In genomic region chr17:9522074-9522473, GRCh38 we compare ENCODE assay signal across 9 cellular contexts. TPM values are rescaled to one million over a fixed set of nuclear protein-coding genes. Genes with fewer than 3 reads are reported as not detected.
DNase-seq lines count a peak whose midpoint lies in the region; TF ChIP-seq lines count a peak whose summit lies in the region.
"Had no signal": no experiment of that assay in that cellular context is flagged by ENCODE, and none has a peak within 500 bp of the region (broad histone marks: within the 10 kb centered on the region; RNA-seq: fewer than 3 reads in every experiment).

No MANE protein-coding gene starts in this region.

- H3K9me3 ChIP-seq in Caco-2: no peaks in the 10 kb centered on the region
- H3K9me3 ChIP-seq in HAP-1: no peaks in the 10 kb centered on the region
- H3K9me3 ChIP-seq in fibroblast of lung (ENCODE audit: control insufficient read depth, insufficient read depth, low read depth, low read length): no peaks in the 10 kb centered on the region

- BruUV-seq in Caco-2 (replicated peaks; lab: Mats Ljungman, UMichigan): no TSS peak

- H3K4me1 ChIP-seq in Caco-2 (no peaks in the 10 kb centered on the region), HAP-1 (no peaks in the 10 kb centered on the region), fibroblast of lung (ENCODE audit: control insufficient read depth, extremely low read depth, insufficient read depth, low read length) (no peaks in the 10 kb centered on the region)

- H3K4me3 Mint-ChIP-seq in Caco-2 (ENCODE audit: unreplicated experiment) (no peak overlapping the region), osteocyte (ENCODE audit: unreplicated experiment) (no peak overlapping the region)
- H3K4me3 Mint-ChIP-seq in activated T-helper 1 cell treated with anti-CD3 and anti-CD28 coated beads, Interleukin-12 subunit alpha, Interleukin-12 subunit beta, Interleukin-2, Interleukin-4 antibody, amounts not matched to agents 30 ng/mL and 10 ng/mL and 1 ng/mL, durations not matched to agents 14 hours and 24 hours and 36 hours: no peak overlapping the region

- H3K9me3 Mint-ChIP-seq in Caco-2 (ENCODE audit: unreplicated experiment): no peaks in the 10 kb centered on the region
- H3K9me3 Mint-ChIP-seq in osteocyte (ENCODE audit: unreplicated experiment): no peaks in the 10 kb centered on the region
- H3K9me3 Mint-ChIP-seq in activated T-helper 1 cell treated with anti-CD3 and anti-CD28 coated beads, Interleukin-12 subunit alpha, Interleukin-12 subunit beta, Interleukin-2, Interleukin-4 antibody, amounts not matched to agents 30 ng/mL and 10 ng/mL and 1 ng/mL, durations not matched to agents 14 hours and 24 hours and 36 hours: no peaks in the 10 kb centered on the region

- DNase-seq in Caco-2 (peak in 1 of 2 experiments; percentile 14), HAP-1 (ENCODE audit: low spot score in 2 of 2) (peak; percentile 20 to 28), RWPE1 (ENCODE audit: low spot score) (peak; percentile 34), fibroblast of lung (ENCODE audit: low read depth in 2 of 2) (peak; percentile 53 to 73), osteocyte (ENCODE audit: extremely low spot score, unreplicated experiment) (no peak)
- no peak for DNase-seq in effector CD4-positive, alpha-beta T cell
- DNase-seq in activated T-helper 1 cell treated with anti-CD3 and anti-CD28 coated beads, Interleukin-12 subunit alpha, Interleukin-12 subunit beta, Interleukin-2, Interleukin-4 antibody, amounts not matched to agents 30 ng/mL and 10 ng/mL and 1 ng/mL, durations not matched to agents 14 hours and 24 hours and 36 hours (ENCODE audit: low spot score): no peak
- DNase-seq in stimulated activated CD4-positive, alpha-beta T cell treated with anti-CD3 and anti-CD28 coated beads, Interleukin-1b, Interleukin-23, amount 100 ng/mL, for 48 hours: no peak

- H3K27me3 ChIP-seq in Caco-2 (replicated peaks; ENCODE audit: control insufficient read depth, insufficient read depth, low read length) (no peaks in the 10 kb centered on the region), HAP-1 (ENCODE audit: low read depth) (no peaks in the 10 kb centered on the region), fibroblast of lung (ENCODE audit: control insufficient read depth, insufficient read depth, low read length) (no peaks in the 10 kb centered on the region)

- TF ChIP-seq CTCF in Caco-2 (IDR thresholded peaks at IDR 0.05; ENCODE audit: insufficient read depth in 1 of 2, low read depth in 1 of 2, low read length in 1 of 2, severe bottlenecking in 1 of 2, unreplicated experiment in 1 of 2): peak; percentile 21 to 29
- 0 out of 2 replicates have a peak, but pooled peaks have one; percentile 8 for TF ChIP-seq CTCF in RWPE1 (conservative IDR thresholded peaks at IDR 0.05; ENCODE audit: low read depth)
- TF ChIP-seq CTCF in fibroblast of lung (conservative IDR thresholded peaks at IDR 0.05 in 1 of 2, IDR thresholded peaks at IDR 0.05 in 1 of 2; ENCODE audit: low read depth in 1 of 2, low read length in 2 of 2): peak; percentile 51 to 60
- TF ChIP-seq CTCF in osteocyte (IDR thresholded peaks at IDR 0.05): peak; percentile 79

- H3K4me2 ChIP-seq in fibroblast of lung (ENCODE audit: extremely low read depth, insufficient read depth, low read length): no peak overlapping the region

- H3K4me3 ChIP-seq in Caco-2 (ENCODE audit: low read depth, low read length) (no peak overlapping the region), HAP-1 (no peak overlapping the region), fibroblast of lung (replicated peaks in 1 of 4; ENCODE audit: control extremely low read depth in 1 of 4, insufficient read depth in 1 of 4, low read depth in 3 of 4, low read length in 4 of 4) (no peak overlapping the region)

- H2AFZ ChIP-seq in fibroblast of lung (ENCODE audit: low read length): no peak overlapping the region

- H3K79me2 ChIP-seq in fibroblast of lung (ENCODE audit: control insufficient read depth, insufficient read depth, low read length): no peaks in the 10 kb centered on the region

- H3K36me3 ChIP-seq in Caco-2 (ENCODE audit: control insufficient read depth, insufficient read depth, low read length) (no peaks in the 10 kb centered on the region), HAP-1 (replicated peaks) (no peaks in the 10 kb centered on the region), fibroblast of lung (ENCODE audit: control insufficient read depth, insufficient read depth, low read length) (no peaks in the 10 kb centered on the region)

- intact Hi-C loops in Caco-2 (cut with micrococcal nuclease; ENCODE audit: unreplicated experiment): loop anchor here (5.0 kb wide), 1 partner anchor 530 kb away; no protein-coding TSS in a partner anchor
- intact Hi-C loops in activated T-helper 1 cell treated with anti-CD3 and anti-CD28 coated beads, Interleukin-12 subunit alpha, Interleukin-12 subunit beta, Interleukin-2, Interleukin-4 antibody, amounts not matched to agents 30 ng/mL and 10 ng/mL and 1 ng/mL, durations not matched to agents 14 hours and 24 hours and 36 hours (cut with micrococcal nuclease): loop anchor here (1.0 to 10.0 kb wide), 4 partner anchors 120 to 530 kb away; no protein-coding TSS in a partner anchor

- no peaks in the 10 kb centered on the region for H3K4me1 Mint-ChIP-seq in Caco-2 (ENCODE audit: low read depth, unreplicated experiment)
- peaks cover 24% of the 10 kb centered on the region for H3K4me1 Mint-ChIP-seq in osteocyte (ENCODE audit: unreplicated experiment)
- peaks cover 12% of the 10 kb centered on the region for H3K4me1 Mint-ChIP-seq in activated T-helper 1 cell treated with anti-CD3 and anti-CD28 coated beads, Interleukin-12 subunit alpha, Interleukin-12 subunit beta, Interleukin-2, Interleukin-4 antibody, amounts not matched to agents 30 ng/mL and 10 ng/mL and 1 ng/mL, durations not matched to agents 14 hours and 24 hours and 36 hours (ENCODE audit: low read depth)

- POLR2A ChIA-PET in Caco-2 (lab: Charles Lee): no interaction called here
- POLR2A ChIA-PET in RWPE1 (lab: Yijun Ruan, JAX; ENCODE audit: low non-redundant PET): no interaction called here

- H3K27ac Mint-ChIP-seq in Caco-2 (ENCODE audit: unreplicated experiment): no peak overlapping the region
- H3K27ac Mint-ChIP-seq in osteocyte (ENCODE audit: unreplicated experiment): no peak overlapping the region
- H3K27ac Mint-ChIP-seq in activated T-helper 1 cell treated with anti-CD3 and anti-CD28 coated beads, Interleukin-12 subunit alpha, Interleukin-12 subunit beta, Interleukin-2, Interleukin-4 antibody, amounts not matched to agents 30 ng/mL and 10 ng/mL and 1 ng/mL, durations not matched to agents 14 hours and 24 hours and 36 hours: no peak overlapping the region

- no peaks in the 10 kb centered on the region for H4K20me1 ChIP-seq in fibroblast of lung (ENCODE audit: control insufficient read depth, extremely low read depth, insufficient read depth, low read length)

- H3K36me3 Mint-ChIP-seq in Caco-2 (ENCODE audit: insufficient read depth, unreplicated experiment) (no peaks in the 10 kb centered on the region), osteocyte (ENCODE audit: unreplicated experiment) (peaks cover 4% of the 10 kb centered on the region)
- H3K36me3 Mint-ChIP-seq in activated T-helper 1 cell treated with anti-CD3 and anti-CD28 coated beads, Interleukin-12 subunit alpha, Interleukin-12 subunit beta, Interleukin-2, Interleukin-4 antibody, amounts not matched to agents 30 ng/mL and 10 ng/mL and 1 ng/mL, durations not matched to agents 14 hours and 24 hours and 36 hours (ENCODE audit: low read depth): no peaks in the 10 kb centered on the region

- CTCF ChIA-PET in Caco-2 (lab: Charles Lee): interaction anchor here (0.7 to 1.1 kb wide), 3 partner anchors 16 to 818 kb away, joined by 3 to 8 read pairs (median 5); no protein-coding TSS in a partner anchor
- CTCF ChIA-PET in RWPE1 (lab: Yijun Ruan, JAX): interaction anchor here (0.6 to 1.3 kb wide), 8 partner anchors 121 to 674 kb away, joined by 3 to 8 read pairs (median 3); no protein-coding TSS in a partner anchor

- no peak overlapping the region for H3K27ac ChIP-seq in RWPE1
- no peak overlapping the region for H3K27ac ChIP-seq in fibroblast of lung (ENCODE audit: insufficient read depth, low read length)

- H3K9ac ChIP-seq in fibroblast of lung (ENCODE audit: insufficient read depth, low read length): no peak overlapping the region

- H3K27me3 Mint-ChIP-seq in Caco-2 (ENCODE audit: insufficient read depth, unreplicated experiment): no peaks in the 10 kb centered on the region
- no peaks in the 10 kb centered on the region for H3K27me3 Mint-ChIP-seq in osteocyte (ENCODE audit: unreplicated experiment)
- H3K27me3 Mint-ChIP-seq in activated T-helper 1 cell treated with anti-CD3 and anti-CD28 coated beads, Interleukin-12 subunit alpha, Interleukin-12 subunit beta, Interleukin-2, Interleukin-4 antibody, amounts not matched to agents 30 ng/mL and 10 ng/mL and 1 ng/mL, durations not matched to agents 14 hours and 24 hours and 36 hours (ENCODE audit: insufficient read depth): no peaks in the 10 kb centered on the region

- in situ Hi-C loops in HAP-1 (cut with MboI; ENCODE audit: low sequenced_read_pairs): no loop called here

RNA-seq across cellular contexts. Expression of gene STX8, which starts 53.5 kb away (rescaled TPM):
- 22.6 and 24.7 TPM in 2 replicates for total RNA-seq in Caco-2 (2022)
- total RNA-seq in fibroblast of lung: 84.7 and 120 TPM in 2 replicates
- polyA plus RNA-seq in fibroblast of lung: 114 and 128 TPM in 2 replicates
- polyA plus RNA-seq in fibroblast of lung (2012): 132 and 148 TPM in 2 replicates
- polyA minus RNA-seq in fibroblast of lung (ENCODE audit: low replicate concordance): 6.6 and 45.8 TPM in 2 replicates
- 61.6 and 65.7 TPM in 2 replicates for total RNA-seq in osteocyte
- 45.4 and 47.2 TPM in 2 replicates for total RNA-seq in activated T-helper 1 cell treated with anti-CD3 and anti-CD28 coated beads, Interleukin-12 subunit alpha, Interleukin-12 subunit beta, Interleukin-2, Interleukin-4 antibody, amounts not matched to agents 30 ng/mL and 10 ng/mL and 1 ng/mL, durations not matched to agents 14 hours and 24 hours and 36 hours

RNA-seq across cellular contexts. Expression of gene CFAP52, which starts 54.4 kb away (rescaled TPM):
- total RNA-seq in Caco-2 (2022): not detected in 2 replicates
- under 0.01 and 0.33 TPM in 2 replicates for total RNA-seq in fibroblast of lung
- 0.07 TPM in 1 of 2 replicates, not detected in the other for polyA plus RNA-seq in fibroblast of lung
- polyA plus RNA-seq in fibroblast of lung (2012): 0.27 TPM in 1 of 2 replicates, not detected in the other
- polyA minus RNA-seq in fibroblast of lung (ENCODE audit: low replicate concordance): not detected in 2 replicates
- total RNA-seq in osteocyte: not detected in 2 replicates
- not detected in 2 replicates for total RNA-seq in activated T-helper 1 cell treated with anti-CD3 and anti-CD28 coated beads, Interleukin-12 subunit alpha, Interleukin-12 subunit beta, Interleukin-2, Interleukin-4 antibody, amounts not matched to agents 30 ng/mL and 10 ng/mL and 1 ng/mL, durations not matched to agents 14 hours and 24 hours and 36 hours
- total RNA-seq: mononuclear cell had no signal

Comparison
In these comparisons a context has a peak if more than half of its experiments do, and no peak if none do; other contexts are left out.
1. DNase-seq: peak in HAP-1 (2 of 2), RWPE1 (single experiment) and fibroblast of lung (2 of 2); none in osteocyte (single experiment), effector CD4-positive, alpha-beta T cell (single experiment), activated T-helper 1 cell treated with anti-CD3 and anti-CD28 coated beads, Interleukin-12 subunit alpha, Interleukin-12 subunit beta, Interleukin-2, Interleukin-4 antibody, amounts not matched to agents 30 ng/mL and 10 ng/mL and 1 ng/mL, durations not matched to agents 14 hours and 24 hours and 36 hours (single experiment) and stimulated activated CD4-positive, alpha-beta T cell treated with anti-CD3 and anti-CD28 coated beads, Interleukin-1b, Interleukin-23, amount 100 ng/mL, for 48 hours (single experiment).
2. CTCF ChIP-seq: peak in every context shown above with its lines; median percentile 79 in osteocyte; 56 in fibroblast of lung; 25 in Caco-2; 8 in RWPE1.